ENCODE assay signal across 16 cellular contexts in genomic region chr9:135243201-135244190, GRCh38.
DNase-seq lines count a peak whose midpoint lies in the region; ATAC-seq and TF ChIP-seq lines count a peak whose summit lies in the region.
"Had no signal": no experiment of that assay in that cellular context is flagged by ENCODE, and none has a peak within 500 bp of the region (broad histone marks: within the 10 kb centered on the region; RNA-seq: fewer than 3 reads in every experiment).

No MANE protein-coding gene starts in this region.

- in situ Hi-C loops in gastrocnemius medialis (cut with MboI; ENCODE audit: low sequenced_read_pairs in 4 of 4): no loop called here

- H4K20me1 ChIP-seq in BLaER1: no peaks in the 10 kb centered on the region

- no peaks in the 10 kb centered on the region for H3K36me3 Mint-ChIP-seq in activated CD8-positive, alpha-beta memory T cell treated with anti-CD3 and anti-CD28 coated beads, Interleukin-2, amount 10 ng/mL, durations not matched to agents 7 days and 5 days
- H3K36me3 Mint-ChIP-seq: CD4-positive, alpha-beta memory T cell had no signal

- no peak for ATAC-seq in psoas muscle
- ATAC-seq in HG02938 (IDR thresholded peaks at IDR 0.05; ENCODE audit: unreplicated experiment): no peak
- no peak for ATAC-seq in activated CD8-positive, alpha-beta memory T cell treated with anti-CD3 and anti-CD28 coated beads, Interleukin-2, amount 10 ng/mL, durations not matched to agents 7 days and 5 days
- no peak for ATAC-seq in gastrocnemius medialis

- H3K9ac ChIP-seq in BLaER1: no peak overlapping the region; the same call in 1 of the 2 replicates

- H3K36me3 ChIP-seq in BLaER1 (no peaks in the 10 kb centered on the region), MG63 (no peaks in the 10 kb centered on the region), psoas muscle (ENCODE audit: insufficient read depth in 1 of 2, low read depth in 1 of 2) (no peaks in the 10 kb centered on the region), gastrocnemius medialis (no peaks in the 10 kb centered on the region)
- H3K36me3 ChIP-seq: Peyer's patch, SJCRH30 had no signal

- WGBS in psoas muscle, 3 donors: 67 to 69% (median 67%) methylated on average over 31 of the region's 31 CpGs

- peaks cover 96% of the 10 kb centered on the region for H3K4me1 ChIP-seq in BLaER1
- no peaks in the 10 kb centered on the region for H3K4me1 ChIP-seq in psoas muscle
- no peaks in the 10 kb centered on the region for H3K4me1 ChIP-seq in gastrocnemius medialis
- H3K4me1 ChIP-seq: Peyer's patch, SJCRH30 had no signal

- H3K9me3 Mint-ChIP-seq in activated CD8-positive, alpha-beta memory T cell treated with anti-CD3 and anti-CD28 coated beads, Interleukin-2, amount 10 ng/mL, durations not matched to agents 7 days and 5 days (ENCODE audit: low read depth): no peaks in the 10 kb centered on the region
- H3K9me3 Mint-ChIP-seq: CD4-positive, alpha-beta memory T cell had no signal

- DNase-seq in MG63 (peak; percentile 43), dorsolateral prefrontal cortex (peak in 1 of 10 donors; percentile 50), psoas muscle (peak; percentile 9 to 43), DMS79 treated with DMSO at 0.1 percent for 48 hours (lab: John Stamatoyannopoulos, UW) (no peak), gastrocnemius medialis (no peak)
- DNase-seq in activated CD8-positive, alpha-beta memory T cell treated with anti-CD3 and anti-CD28 coated beads, Interleukin-2, amount 10 ng/mL, durations not matched to agents 7 days and 5 days: no peak
- DNase-seq: ACHN; CD4-positive, alpha-beta memory T cell; HFFc6; KG1; MM.1S; NCI-H1930; Peyer's patch; SJCRH30 had no signal

- 0 out of 2 replicates have a peak overlapping the region, but pooled peaks have one; percentile 2 for H3K27ac ChIP-seq in BLaER1
- H3K27ac ChIP-seq in dorsolateral prefrontal cortex: peak overlapping the region in 54 of 59 donors; percentile 1 to 93 (median 74)
- no peak overlapping the region for H3K27ac ChIP-seq in psoas muscle
- H3K27ac ChIP-seq in gastrocnemius medialis: no peak overlapping the region
- H3K27ac ChIP-seq: Peyer's patch, SJCRH30 had no signal

- H3K27me3 Mint-ChIP-seq in activated CD8-positive, alpha-beta memory T cell treated with anti-CD3 and anti-CD28 coated beads, Interleukin-2, amount 10 ng/mL, durations not matched to agents 7 days and 5 days: no peaks in the 10 kb centered on the region

- peak overlapping the region; percentile 88 for H3K4me2 ChIP-seq in BLaER1

- intact Hi-C loops in dorsolateral prefrontal cortex (cut with DNase I): no loop called here
- intact Hi-C loops in psoas muscle (cut with DNase I): no loop called here
- intact Hi-C loops in gastrocnemius medialis (cut with DNase I; ENCODE audit: low total_unique reads): no loop called here

- CTCF ChIA-PET in activated CD8-positive, alpha-beta memory T cell treated with anti-CD3 and anti-CD28 coated beads, Interleukin-2, amount 10 ng/mL, durations not matched to agents 7 days and 5 days (lab: Charles Lee): no interaction called here

- no peak overlapping the region for H3K4me3 Mint-ChIP-seq in activated CD8-positive, alpha-beta memory T cell treated with anti-CD3 and anti-CD28 coated beads, Interleukin-2, amount 10 ng/mL, durations not matched to agents 7 days and 5 days
- H3K4me3 Mint-ChIP-seq: CD4-positive, alpha-beta memory T cell; HFFc6 had no signal

- H3K27me3 ChIP-seq in BLaER1 (no peaks in the 10 kb centered on the region; the same call in 1 of the 2 replicates), MG63 (no peaks in the 10 kb centered on the region; the same call in 1 of the 2 replicates), dorsolateral prefrontal cortex (peaks cover 0 to 17% (median 0%) of the 10 kb centered on the region in 45 donors), psoas muscle (ENCODE audit: insufficient read depth in 3 of 3, low read length in 2 of 3) (peaks cover 0 to 62% (median 12%) of the 10 kb centered on the region in 3 donors), gastrocnemius medialis (peaks cover 12 to 33% (median 20%) of the 10 kb centered on the region in 3 donors)
- H3K27me3 ChIP-seq: Peyer's patch had no signal

- TF ChIP-seq CTCF in dorsolateral prefrontal cortex (IDR thresholded peaks at IDR 0.05 in 54 of 56, conservative IDR thresholded peaks at IDR 0.05 in 2 of 56; ENCODE audit: low read depth in 1 of 56, partially characterized antibody in 56 of 56): no peak
- TF ChIP-seq CTCF in psoas muscle (IDR thresholded peaks at IDR 0.05): no peak
- TF ChIP-seq CTCF in gastrocnemius medialis (IDR thresholded peaks at IDR 0.05 in 4 of 5, conservative IDR thresholded peaks at IDR 0.05 in 1 of 5): no peak

- H3K4me3 ChIP-seq in BLaER1 (no peak overlapping the region), MG63 (no peak overlapping the region), dorsolateral prefrontal cortex (peak overlapping the region in 1 of 59 donors; percentile 10), psoas muscle (no peak overlapping the region), gastrocnemius medialis (no peak overlapping the region)
- H3K4me3 ChIP-seq: Peyer's patch, SJCRH30 had no signal

- H3K4me1 Mint-ChIP-seq in activated CD8-positive, alpha-beta memory T cell treated with anti-CD3 and anti-CD28 coated beads, Interleukin-2, amount 10 ng/mL, durations not matched to agents 7 days and 5 days: no peaks in the 10 kb centered on the region
- H3K4me1 Mint-ChIP-seq: CD4-positive, alpha-beta memory T cell had no signal

- H3K27ac Mint-ChIP-seq in activated CD8-positive, alpha-beta memory T cell treated with anti-CD3 and anti-CD28 coated beads, Interleukin-2, amount 10 ng/mL, durations not matched to agents 7 days and 5 days: no peak overlapping the region
- H3K27ac Mint-ChIP-seq: CD4-positive, alpha-beta memory T cell; HFFc6 had no signal

- H3K9me3 ChIP-seq in BLaER1: no peaks in the 10 kb centered on the region
- no peaks in the 10 kb centered on the region for H3K9me3 ChIP-seq in MG63
- no peaks in the 10 kb centered on the region for H3K9me3 ChIP-seq in psoas muscle
- H3K9me3 ChIP-seq in gastrocnemius medialis: no peaks in the 10 kb centered on the region
- H3K9me3 ChIP-seq: Peyer's patch, SJCRH30 had no signal

- TF ChIP-seq POLR2A in gastrocnemius medialis (IDR thresholded peaks at IDR 0.05): no peak

Comparison
In these comparisons a context has a peak if more than half of its experiments do, and no peak if none do; other contexts are left out.
1. H3K27ac ChIP-seq: peak in BLaER1 (single experiment) and dorsolateral prefrontal cortex (54 of 59); none in psoas muscle (single experiment) and gastrocnemius medialis (0 of 4).
2. DNase-seq: peak in MG63 (single experiment) and psoas muscle (2 of 2); none in activated CD8-positive, alpha-beta memory T cell treated with anti-CD3 and anti-CD28 coated beads, Interleukin-2, amount 10 ng/mL, durations not matched to agents 7 days and 5 days (single experiment), DMS79 treated with DMSO at 0.1 percent for 48 hours (single experiment) and gastrocnemius medialis (0 of 2).